Comparison of ENCODE assay signal across 8 cellular contexts in the genomic region with DNA sequence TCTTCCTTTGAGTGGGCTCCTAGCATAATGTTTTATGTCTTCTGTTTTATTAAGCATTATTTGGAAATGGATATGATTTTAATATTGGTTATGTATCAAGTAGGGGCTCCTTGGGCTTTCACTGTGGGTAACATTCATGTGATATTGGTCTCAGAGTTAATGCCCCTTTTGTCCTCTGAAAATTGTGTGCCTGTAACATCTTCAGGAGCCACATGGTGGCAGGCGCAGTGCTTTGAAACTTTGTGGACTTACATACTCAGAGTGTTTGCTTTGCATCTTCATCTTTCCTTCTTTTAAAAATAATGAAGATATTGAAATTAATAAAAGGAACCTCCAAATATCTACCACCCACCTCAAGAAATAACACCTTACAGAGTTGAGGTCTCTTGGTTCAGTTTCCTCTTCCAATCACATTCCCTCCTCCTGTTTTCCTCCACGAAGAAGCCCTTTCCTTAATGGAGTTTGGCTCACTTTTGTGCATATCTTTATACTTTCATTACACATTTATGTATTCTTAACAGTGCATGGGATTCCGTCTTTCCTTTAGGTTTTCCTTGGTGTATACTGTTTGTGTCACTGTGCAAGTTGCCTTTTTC.
A peak's percentile ranks its signal among the peaks of the same experiment; 100 is the strongest.
DNase-seq lines count a peak whose midpoint lies in the region; ATAC-seq and TF ChIP-seq lines count a peak whose summit lies in the region.

No MANE protein-coding gene starts in this region.

- peak overlapping the region; percentile 57 for H3K27ac ChIP-seq in left ventricle myocardium inferior (replicated peaks)

- peaks cover 58% of the 10 kb centered on the region for H3K4me1 ChIP-seq in left ventricle myocardium inferior

- H3K27me3 Mint-ChIP-seq in natural killer cell (ENCODE audit: low read depth in 2 of 2), result no peaks in the 10 kb centered on the region
- no peaks in the 10 kb centered on the region for H3K27me3 Mint-ChIP-seq in natural killer cell treated with Interleukin-12 subunit alpha and Interleukin-12 subunit beta and Interleukin-15 and Interleukin-18, amount 100 ng/mL, for 72 hours

- ATAC-seq in natural killer cell (no peak), HG03442 (IDR thresholded peaks at IDR 0.05; ENCODE audit: unreplicated experiment) (no peak)
- no peak for ATAC-seq in natural killer cell treated with Interleukin-12 subunit alpha and Interleukin-12 subunit beta and Interleukin-15 and Interleukin-18, amount 100 ng/mL, for 72 hours

- no peak overlapping the region for H3K4me3 ChIP-seq in left ventricle myocardium inferior

- intact Hi-C loops in natural killer cell (cut with micrococcal nuclease), result loop anchor here (2.0 kb wide), 1 partner anchor 29 kb away; no protein-coding TSS in a partner anchor
- intact Hi-C loops in left ventricle myocardium inferior (cut with micrococcal nuclease), result no loop called here

- H3K4me3 Mint-ChIP-seq in natural killer cell, result no peak overlapping the region
- no peak overlapping the region for H3K4me3 Mint-ChIP-seq in natural killer cell treated with Interleukin-12 subunit alpha and Interleukin-12 subunit beta and Interleukin-15 and Interleukin-18, amount 100 ng/mL, for 72 hours

- H3K36me3 Mint-ChIP-seq in natural killer cell, result no peaks in the 10 kb centered on the region
- H3K36me3 Mint-ChIP-seq in natural killer cell treated with Interleukin-12 subunit alpha and Interleukin-12 subunit beta and Interleukin-15 and Interleukin-18, amount 100 ng/mL, for 72 hours, result no peaks in the 10 kb centered on the region

- H3K27me3 ChIP-seq in left ventricle myocardium inferior (ENCODE audit: low read depth), result no peaks in the 10 kb centered on the region

- peak overlapping the region in 1 of 2 donors; percentile 2 for H3K27ac Mint-ChIP-seq in natural killer cell
- H3K27ac Mint-ChIP-seq in natural killer cell treated with Interleukin-12 subunit alpha and Interleukin-12 subunit beta and Interleukin-15 and Interleukin-18, amount 100 ng/mL, for 72 hours, result peak overlapping the region in 1 of 2 donors; percentile 5

- H3K9me3 Mint-ChIP-seq in natural killer cell, result no peaks in the 10 kb centered on the region
- no peaks in the 10 kb centered on the region for H3K9me3 Mint-ChIP-seq in natural killer cell treated with Interleukin-12 subunit alpha and Interleukin-12 subunit beta and Interleukin-15 and Interleukin-18, amount 100 ng/mL, for 72 hours

- peaks cover 39% of the 10 kb centered on the region in 2 donors for H3K4me1 Mint-ChIP-seq in natural killer cell
- peaks cover 56 to 71% of the 10 kb centered on the region in 2 donors for H3K4me1 Mint-ChIP-seq in natural killer cell treated with Interleukin-12 subunit alpha and Interleukin-12 subunit beta and Interleukin-15 and Interleukin-18, amount 100 ng/mL, for 72 hours (ENCODE audit: low read depth in 2 of 2)

- H3K9me3 ChIP-seq in left ventricle myocardium inferior (replicated peaks), result no peaks in the 10 kb centered on the region

- H3K36me3 ChIP-seq in left ventricle myocardium inferior, result no peaks in the 10 kb centered on the region

- TF ChIP-seq CTCF in natural killer cell (IDR thresholded peaks at IDR 0.05) (peak; percentile 48), left ventricle myocardium inferior (IDR thresholded peaks at IDR 0.05; ENCODE audit: borderline replicate concordance) (peak; percentile 74)

- no peak for DNase-seq in natural killer cell
- no peak for DNase-seq in natural killer cell treated with Interleukin-12 subunit alpha and Interleukin-12 subunit beta and Interleukin-15 and Interleukin-18, amount 100 ng/mL, for 72 hours (ENCODE audit: low spot score)
- DNase-seq in NCI-H345 (lab: John Stamatoyannopoulos, UW), result peak; percentile 48
- DNase-seq in activated gamma-delta T cell treated with anti-CD3 and anti-CD28 coated beads, Interleukin-2, amount 50 U/mL, for 16 hours (ENCODE audit: low read depth), result peak; percentile 17
- DNase-seq in left ventricle myocardium inferior, result no peak
- DNase-seq in stimulated activated CD4-positive, alpha-beta T cell treated with anti-CD3 and anti-CD28 coated beads, Interleukin-4, amount 100 ng/mL, for 4 hours, result peak; percentile 33 to 38
- no peak for DNase-seq in SKM-1 (lab: John Stamatoyannopoulos, UW; ENCODE audit: unreplicated experiment)

Comparison
In these comparisons a context has a peak if more than half of its experiments do, and no peak if none do; other contexts are left out.
1. DNase-seq: peak in NCI-H345 (single experiment), activated gamma-delta T cell treated with anti-CD3 and anti-CD28 coated beads, Interleukin-2, amount 50 U/mL, for 16 hours (single experiment) and stimulated activated CD4-positive, alpha-beta T cell treated with anti-CD3 and anti-CD28 coated beads, Interleukin-4, amount 100 ng/mL, for 4 hours (2 of 2); none in natural killer cell (single experiment), natural killer cell treated with Interleukin-12 subunit alpha and Interleukin-12 subunit beta and Interleukin-15 and Interleukin-18, amount 100 ng/mL, for 72 hours (single experiment), left ventricle myocardium inferior (single experiment) and SKM-1 (single experiment).